ENCODE assay signal across 16 cellular contexts in genomic region chr1:203911806-203912205, GRCh38. TPM values are rescaled to one million over a fixed set of nuclear protein-coding genes. Genes with fewer than 3 reads are reported as not detected.
A peak's percentile ranks its signal among the peaks of the same experiment; 100 is the strongest.
DNase-seq lines count a peak whose midpoint lies in the region; ATAC-seq and TF ChIP-seq lines count a peak whose summit lies in the region.
"Had no signal": no experiment of that assay in that cellular context is flagged by ENCODE, and none has a peak within 500 bp of the region (broad histone marks: within the 10 kb centered on the region; RNA-seq: fewer than 3 reads in every experiment).

No MANE protein-coding gene starts in this region.

- H3K9me2 ChIP-seq in GM23338 (ENCODE audit: insufficient read depth) = no peaks in the 10 kb centered on the region

- intact Hi-C loops in colonic mucosa (cut with DNase I) = no loop called here

- no peak overlapping the region for H3K9ac ChIP-seq in colonic mucosa (ENCODE audit: low read depth in 2 of 2, low read length in 2 of 2)

- H3K27ac Mint-ChIP-seq in GM23338 (no peak overlapping the region), T-helper 17 cell (no peak overlapping the region)

- H3F3A ChIP-seq in GM23338 (replicated peaks; ENCODE audit: low read depth) = no peaks in the 10 kb centered on the region

- no peak overlapping the region for H3K4me3 ChIP-seq in GM23338
- H3K4me3 ChIP-seq in astrocyte of the cerebellum (ENCODE audit: low read depth, low read length) = no peak overlapping the region
- H3K4me3 ChIP-seq in colonic mucosa = no peak overlapping the region
- H3K4me3 ChIP-seq: SJCRH30 had no signal

- no peaks in the 10 kb centered on the region for H3K9me3 ChIP-seq in colonic mucosa
- H3K9me3 ChIP-seq in T-helper 17 cell (ENCODE audit: control insufficient read depth, low read length, poor library complexity, severe bottlenecking) = no peaks in the 10 kb centered on the region
- H3K9me3 ChIP-seq: SJCRH30 had no signal

- no peaks in the 10 kb centered on the region for H3K9me3 Mint-ChIP-seq in GM23338

- TF ChIP-seq CTCF in GM23338 (conservative IDR thresholded peaks at IDR 0.05; ENCODE audit: low read depth in 2 of 2) (no peak), astrocyte of the cerebellum (IDR thresholded peaks at IDR 0.05; ENCODE audit: low read depth, low read length, missing control alignments) (no peak), colonic mucosa (IDR thresholded peaks at IDR 0.05) (no peak)

- ATAC-seq in GM23338 (no peak), T-helper 17 cell (no peak), HG03139 (IDR thresholded peaks at IDR 0.05; ENCODE audit: unreplicated experiment) (no peak)

- no peaks in the 10 kb centered on the region for H3K79me2 ChIP-seq in GM23338 (replicated peaks; ENCODE audit: insufficient read depth)

- no peaks in the 10 kb centered on the region for H3K36me3 ChIP-seq in GM23338 (ENCODE audit: insufficient read depth)
- H3K36me3 ChIP-seq in colonic mucosa = no peaks in the 10 kb centered on the region
- H3K36me3 ChIP-seq: SJCRH30 had no signal

- H3K36me3 Mint-ChIP-seq in GM23338 (ENCODE audit: low read depth) (no peaks in the 10 kb centered on the region), T-helper 17 cell (ENCODE audit: low read depth) (no peaks in the 10 kb centered on the region)
- H3K36me3 Mint-ChIP-seq: CD14-positive monocyte had no signal

- H3K27me3 Mint-ChIP-seq in GM23338 (ENCODE audit: insufficient read depth, low read depth, poor library complexity) = no peaks in the 10 kb centered on the region
- H3K27me3 Mint-ChIP-seq in T-helper 17 cell = peaks cover 11% of the 10 kb centered on the region

- H3K4me3 Mint-ChIP-seq in GM23338 (no peak overlapping the region), T-helper 17 cell (no peak overlapping the region)
- H3K4me3 Mint-ChIP-seq: CD14-positive monocyte had no signal

- no peaks in the 10 kb centered on the region for H3K4me1 ChIP-seq in GM23338 (ENCODE audit: insufficient read depth)
- no peaks in the 10 kb centered on the region for H3K4me1 ChIP-seq in colonic mucosa

- H3K4me2 ChIP-seq in GM23338 = no peak overlapping the region

- H3K27ac ChIP-seq in GM23338 (ENCODE audit: low read depth) (no peak overlapping the region), colonic mucosa (no peak overlapping the region)
- H3K27ac ChIP-seq: RWPE1, SJCRH30 had no signal

- H3K27me3 ChIP-seq in GM23338 (ENCODE audit: insufficient read depth) (no peaks in the 10 kb centered on the region), colonic mucosa (no peaks in the 10 kb centered on the region)
- H3K27me3 ChIP-seq: SJCRH30 had no signal

- no peaks in the 10 kb centered on the region for H4K20me1 ChIP-seq in GM23338 (replicated peaks; ENCODE audit: insufficient read depth)

- no peaks in the 10 kb centered on the region for H3K4me1 Mint-ChIP-seq in GM23338
- H3K4me1 Mint-ChIP-seq in T-helper 17 cell = no peaks in the 10 kb centered on the region
- H3K4me1 Mint-ChIP-seq: CD14-positive monocyte had no signal

- in situ Hi-C loops in astrocyte of the cerebellum (cut with HindIII; ENCODE audit: low sequenced_read_pairs) = no loop called here

- H2AFZ ChIP-seq in GM23338 = peak overlapping the region; percentile 74; the same call in 1 of the 2 replicates

- DNase-seq in GM23338 (ENCODE audit: low spot score) (no peak), astrocyte of the cerebellum (ENCODE audit: low read depth) (peak; percentile 76), fibroblast of peridontal ligament (ENCODE audit: extremely low read depth) (peak; percentile 91), NCI-H187 (lab: John Stamatoyannopoulos, UW) (no peak), colonic mucosa (no peak), T-helper 17 cell (no peak)
- DNase-seq: Calu3, DND-41, NCI-H1436, NCI-H2081, NCI-H526, OCI-M1, SJCRH30 had no signal

TF ChIP-seq in GM23338, 12 proteins besides CTCF, POLR2A, EP300 and RAD21:
- TF ChIP-seq CREB1 (CRISPR knock-in tag; IDR thresholded peaks at IDR 0.05; ENCODE audit: low read depth) (no peak), JUNB (IDR thresholded peaks at IDR 0.05; ENCODE audit: unreplicated experiment) (no peak), NANOG (IDR thresholded peaks at IDR 0.05; ENCODE audit: borderline replicate concordance) (no peak), EZH2 (IDR thresholded peaks at IDR 0.05; ENCODE audit: low read depth, unreplicated experiment) (no peak), ETS1 (IDR thresholded peaks at IDR 0.05) (no peak)

RNA-seq across cellular contexts. Expression of gene SNRPE, which starts 50.4 kb away (rescaled TPM):
- 99.3 and 105 TPM in 2 replicates for total RNA-seq in GM23338 (2014; rRNA removed; shearing (Covaris generic))
- polyA plus RNA-seq in GM23338 (2016; fragmentation: Nextera tagmentation; extraction: Ambion mirVana) = 885 and 904 TPM in 2 replicates
- 100 to 1,000 TPM in 1 of 2 donors, 10 to 100 TPM in 1; 86.1 to 146 TPM for total RNA-seq in colonic mucosa
- 10 to 100 TPM; 47.2 to 50.1 TPM for total RNA-seq in T-helper 17 cell

Comparison
In these comparisons a context has a peak if more than half of its experiments do, and no peak if none do; other contexts are left out.
1. DNase-seq: peak in astrocyte of the cerebellum (single experiment) and fibroblast of peridontal ligament (single experiment); none in GM23338 (single experiment), NCI-H187 (0 of 2), colonic mucosa (single experiment) and T-helper 17 cell (0 of 3).